In the genomic region with DNA sequence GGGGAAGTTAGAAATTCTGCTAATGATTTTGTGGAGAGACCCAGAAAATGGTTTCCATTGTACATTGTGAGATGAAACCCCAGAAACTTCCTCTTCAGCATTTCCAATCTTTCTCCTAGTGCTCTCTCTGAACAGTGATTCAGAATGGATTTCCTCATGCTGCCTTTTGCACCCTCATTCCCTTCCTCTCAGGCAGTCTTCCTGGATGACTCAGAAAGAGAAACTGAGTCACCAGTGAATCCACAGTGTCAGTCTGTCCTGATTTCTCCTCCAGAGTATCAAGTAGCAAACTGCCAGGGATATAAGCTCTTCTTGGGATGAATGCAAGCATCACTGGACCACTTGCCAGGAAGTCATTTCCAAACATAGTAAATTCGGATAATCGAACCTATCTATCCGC, we compare ENCODE assay signal across 22 cellular contexts.
DNase-seq lines count a peak whose midpoint lies in the region; ATAC-seq, FAIRE-seq and TF ChIP-seq lines count a peak whose summit lies in the region.
"Had no signal": no experiment of that assay in that cellular context is flagged by ENCODE, and none has a peak within 500 bp of the region (broad histone marks: within the 10 kb centered on the region; RNA-seq: fewer than 3 reads in every experiment).

No MANE protein-coding gene starts in this region.

- BruUV-seq in endothelial cell of umbilical vein (replicated peaks; lab: Mats Ljungman, UMichigan): no TSS peak

- peaks cover 0 to 16% (median 2%) of the 10 kb centered on the region in 11 donors for H3K9me3 Mint-ChIP-seq in naive thymus-derived CD4-positive, alpha-beta T cell

- ATAC-seq in right lobe of liver: no peak
- no peak for ATAC-seq in naive thymus-derived CD4-positive, alpha-beta T cell
- ATAC-seq: CD8-positive, alpha-beta T cell; Panc1 had no signal

- peaks cover 6% of the 10 kb centered on the region for H3K9me3 ChIP-seq in GM23248 (ENCODE audit: low read depth)
- no peaks in the 10 kb centered on the region for H3K9me3 ChIP-seq in endothelial cell of umbilical vein (replicated peaks; ENCODE audit: control insufficient read depth, insufficient read depth, low read length)
- no peaks in the 10 kb centered on the region for H3K9me3 ChIP-seq in right lobe of liver
- no peaks in the 10 kb centered on the region for H3K9me3 ChIP-seq in naive thymus-derived CD4-positive, alpha-beta T cell (ENCODE audit: control insufficient read depth in 2 of 3, low read length in 3 of 3)

- H3K36me3 ChIP-seq in GM23248 (ENCODE audit: low read depth): no peaks in the 10 kb centered on the region
- no peaks in the 10 kb centered on the region for H3K36me3 ChIP-seq in endothelial cell of umbilical vein (ENCODE audit: control insufficient read depth in 2 of 2, extremely low read depth in 1 of 2, insufficient read depth in 2 of 2, low read length in 2 of 2)
- no peaks in the 10 kb centered on the region for H3K36me3 ChIP-seq in right lobe of liver
- no peaks in the 10 kb centered on the region for H3K36me3 ChIP-seq in naive thymus-derived CD4-positive, alpha-beta T cell (ENCODE audit: control insufficient read depth in 2 of 3, insufficient read depth in 3 of 3, low read length in 3 of 3)
- H3K36me3 ChIP-seq: BLaER1 had no signal

- dilution Hi-C loops in endothelial cell of umbilical vein (cut with MboI; ENCODE audit: extremely low pct_ligation_motif_present, low sequenced_read_pairs): no loop called here

- intact Hi-C loops in endothelial cell of umbilical vein (cut with micrococcal nuclease): no loop called here
- intact Hi-C loops in right lobe of liver (cut with DNase I): no loop called here
- intact Hi-C loops in naive thymus-derived CD4-positive, alpha-beta T cell (cut with micrococcal nuclease): no loop called here

- CTCF ChIA-PET in endothelial cell of umbilical vein (lab: Charles Lee): no interaction called here
- CTCF ChIA-PET in naive thymus-derived CD4-positive, alpha-beta T cell (lab: Charles Lee): no interaction called here

- WGBS in GM23248 (ENCODE audit: low coverage in 1 of 2, low lambda C conversion rate in 2 of 2, missing lambda C conversion rate in 2 of 2), 2 experiments: 53 to 58% methylated on average over 3 of the region's 3 CpGs
- 86% methylated on average over 3 of the region's 3 CpGs for WGBS in right lobe of liver (ENCODE audit: insufficient coverage, low coverage, low lambda C conversion rate, missing lambda C conversion rate)

- POLR2A ChIA-PET in endothelial cell of umbilical vein (lab: Charles Lee): no interaction called here
- POLR2A ChIA-PET in naive thymus-derived CD4-positive, alpha-beta T cell (lab: Charles Lee): no interaction called here

- H3K4me1 ChIP-seq in GM23248 (ENCODE audit: insufficient read depth) (0 out of 2 replicates have a peak, but pooled peaks cover 11% of the 10 kb centered on the region), endothelial cell of umbilical vein (ENCODE audit: control insufficient read depth, extremely low read depth, insufficient read depth, low read length) (no peaks in the 10 kb centered on the region), right lobe of liver (peaks cover 0 to 6% (median 0%) of the 10 kb centered on the region in 4 donors)
- no peaks in the 10 kb centered on the region for H3K4me1 ChIP-seq in naive thymus-derived CD4-positive, alpha-beta T cell (ENCODE audit: control insufficient read depth in 2 of 2, insufficient read depth in 2 of 2, low read length in 2 of 2)

- FAIRE-seq in endothelial cell of umbilical vein (lab: Jason Lieb, UNC): no peak
- FAIRE-seq: GM12892 had no signal

- in situ Hi-C loops in GM23248 (cut with MboI): no loop called here

- H3K9ac ChIP-seq in GM23248: no peak overlapping the region
- H3K9ac ChIP-seq in endothelial cell of umbilical vein (replicated peaks; ENCODE audit: extremely low read depth, insufficient read depth, low read length): no peak overlapping the region
- H3K9ac ChIP-seq: BLaER1 had no signal

- H3K4me2 ChIP-seq in GM23248 (ENCODE audit: unreplicated experiment): no peak overlapping the region
- H3K4me2 ChIP-seq in endothelial cell of umbilical vein (ENCODE audit: insufficient read depth, low read length): no peak overlapping the region
- H3K4me2 ChIP-seq: BLaER1 had no signal

- peaks cover 0 to 7% (median 0%) of the 10 kb centered on the region in 7 donors for H3K4me1 Mint-ChIP-seq in naive thymus-derived CD4-positive, alpha-beta T cell

- peaks cover 0 to 15% (median 0%) of the 10 kb centered on the region in 5 donors for H3K36me3 Mint-ChIP-seq in naive thymus-derived CD4-positive, alpha-beta T cell
- H3K36me3 Mint-ChIP-seq: CD8-positive, alpha-beta T cell had no signal

- H3K27me3 ChIP-seq in GM23248 (replicated peaks; ENCODE audit: insufficient read depth) (no peaks in the 10 kb centered on the region), endothelial cell of umbilical vein (ENCODE audit: control insufficient read depth in 2 of 2, insufficient read depth in 2 of 2, low read length in 2 of 2) (no peaks in the 10 kb centered on the region), right lobe of liver (no peaks in the 10 kb centered on the region)
- H3K27me3 ChIP-seq in naive thymus-derived CD4-positive, alpha-beta T cell (ENCODE audit: control insufficient read depth in 2 of 2, insufficient read depth in 2 of 2, low read length in 2 of 2): no peaks in the 10 kb centered on the region
- H3K27me3 ChIP-seq: BLaER1 had no signal

- 0 out of 2 replicates have a peak, but pooled peaks cover 6% of the 10 kb centered on the region for H3F3A ChIP-seq in GM23248 (ENCODE audit: insufficient read depth)

- H3K9me2 ChIP-seq in GM23248 (ENCODE audit: insufficient read depth): no peaks in the 10 kb centered on the region

- H4K20me1 ChIP-seq in GM23248 (ENCODE audit: insufficient read depth) (no peaks in the 10 kb centered on the region), endothelial cell of umbilical vein (replicated peaks; ENCODE audit: control insufficient read depth, extremely low read depth, insufficient read depth, low read length) (no peaks in the 10 kb centered on the region)
- H4K20me1 ChIP-seq: BLaER1 had no signal

- peaks cover 0 to 7% (median 0%) of the 10 kb centered on the region in 5 donors for H3K27me3 Mint-ChIP-seq in naive thymus-derived CD4-positive, alpha-beta T cell

- TF ChIP-seq POLR2A in endothelial cell of umbilical vein (IDR thresholded peaks at IDR 0.05; ENCODE audit: low read depth, low read length) (no peak), right lobe of liver (IDR thresholded peaks at IDR 0.05) (no peak)

- no peaks in the 10 kb centered on the region for H3K9me1 ChIP-seq in endothelial cell of umbilical vein (replicated peaks; ENCODE audit: control insufficient read depth, extremely low read depth, insufficient read depth, low read length)

- H3K4me3 ChIP-seq in GM23248 (no peak overlapping the region), endothelial cell of umbilical vein (replicated peaks in 1 of 3; ENCODE audit: insufficient read depth in 1 of 3, low read depth in 1 of 3, low read length in 3 of 3) (no peak overlapping the region), right lobe of liver (no peak overlapping the region)
- H3K4me3 ChIP-seq in naive thymus-derived CD4-positive, alpha-beta T cell (ENCODE audit: low read length): no peak overlapping the region
- H3K4me3 ChIP-seq: BLaER1, SK-N-MC had no signal

- no peak overlapping the region for H3K27ac Mint-ChIP-seq in naive thymus-derived CD4-positive, alpha-beta T cell
- H3K27ac Mint-ChIP-seq: CD8-positive, alpha-beta T cell had no signal

- DNase-seq in GM23248: peak; percentile 49
- peak; percentile 5 for DNase-seq in MV-4-11 (lab: John Stamatoyannopoulos, UW)
- DNase-seq in endothelial cell of umbilical vein (ENCODE audit: low read depth, low spot score): no peak
- peak; percentile 58 for DNase-seq in kidney tubule cell (ENCODE audit: low spot score)
- DNase-seq in right lobe of liver: no peak
- DNase-seq in HK-2 (ENCODE audit: unreplicated experiment): no peak
- no peak for DNase-seq in naive thymus-derived CD4-positive, alpha-beta T cell
- no peak for DNase-seq in RKO (ENCODE audit: low spot score)
- DNase-seq: Calu3; CD8-positive, alpha-beta T cell; H7; MM.1S; NCI-H1092 treated with DMSO at 0.1 percent for 48 hours; NCI-H146; NCI-H2081; NCI-H2171 treated with DMSO at 0.1 percent for 48 hours; NCI-H446; Right ventricle myocardium superior had no signal

- H3K79me2 ChIP-seq in GM23248 (ENCODE audit: insufficient read depth): no peaks in the 10 kb centered on the region
- H3K79me2 ChIP-seq in endothelial cell of umbilical vein (ENCODE audit: control insufficient read depth, insufficient read depth, low read length): no peaks in the 10 kb centered on the region

- H3K4me3 Mint-ChIP-seq in naive thymus-derived CD4-positive, alpha-beta T cell: no peak overlapping the region
- H3K4me3 Mint-ChIP-seq: CD8-positive, alpha-beta T cell had no signal

- no peak for TF ChIP-seq CTCF in endothelial cell of umbilical vein (IDR thresholded peaks at IDR 0.05; ENCODE audit: extremely low read depth in 1 of 2, insufficient read depth in 1 of 2, low read depth in 1 of 2, low read length in 2 of 2)
- no peak for TF ChIP-seq CTCF in right lobe of liver (IDR thresholded peaks at IDR 0.05)

- H2AFZ ChIP-seq in GM23248 (peak overlapping the region; percentile 14; the same call in 1 of the 2 replicates), endothelial cell of umbilical vein (ENCODE audit: low read depth, low read length) (no peak overlapping the region)

- H3K27ac ChIP-seq in GM23248 (no peak overlapping the region), endothelial cell of umbilical vein (ENCODE audit: insufficient read depth, low read depth, low read length) (no peak overlapping the region), right lobe of liver (no peak overlapping the region)
- no peak overlapping the region for H3K27ac ChIP-seq in naive thymus-derived CD4-positive, alpha-beta T cell (ENCODE audit: low read depth, low read length)
- H3K27ac ChIP-seq: BLaER1, SK-N-MC had no signal

TF ChIP-seq in endothelial cell of umbilical vein, 7 proteins besides CTCF, POLR2A, EP300 and RAD21:
- TF ChIP-seq EZH2 (IDR thresholded peaks at IDR 0.05; ENCODE audit: borderline replicate concordance, low read depth, low read length, severe bottlenecking): no peak
- peak; percentile 9 for TF ChIP-seq FOS (IDR thresholded peaks at IDR 0.05; ENCODE audit: borderline replicate concordance, insufficient read depth, low read length)

Comparison
In these comparisons a context has a peak if more than half of its experiments do, and no peak if none do; other contexts are left out.
1. DNase-seq: peak in GM23248 (single experiment), MV-4-11 (single experiment) and kidney tubule cell (single experiment); none in endothelial cell of umbilical vein (single experiment), right lobe of liver (0 of 3), HK-2 (single experiment), naive thymus-derived CD4-positive, alpha-beta T cell (0 of 9) and RKO (single experiment).